Comparison of ENCODE assay signal across 19 cellular contexts in the genomic region with DNA sequence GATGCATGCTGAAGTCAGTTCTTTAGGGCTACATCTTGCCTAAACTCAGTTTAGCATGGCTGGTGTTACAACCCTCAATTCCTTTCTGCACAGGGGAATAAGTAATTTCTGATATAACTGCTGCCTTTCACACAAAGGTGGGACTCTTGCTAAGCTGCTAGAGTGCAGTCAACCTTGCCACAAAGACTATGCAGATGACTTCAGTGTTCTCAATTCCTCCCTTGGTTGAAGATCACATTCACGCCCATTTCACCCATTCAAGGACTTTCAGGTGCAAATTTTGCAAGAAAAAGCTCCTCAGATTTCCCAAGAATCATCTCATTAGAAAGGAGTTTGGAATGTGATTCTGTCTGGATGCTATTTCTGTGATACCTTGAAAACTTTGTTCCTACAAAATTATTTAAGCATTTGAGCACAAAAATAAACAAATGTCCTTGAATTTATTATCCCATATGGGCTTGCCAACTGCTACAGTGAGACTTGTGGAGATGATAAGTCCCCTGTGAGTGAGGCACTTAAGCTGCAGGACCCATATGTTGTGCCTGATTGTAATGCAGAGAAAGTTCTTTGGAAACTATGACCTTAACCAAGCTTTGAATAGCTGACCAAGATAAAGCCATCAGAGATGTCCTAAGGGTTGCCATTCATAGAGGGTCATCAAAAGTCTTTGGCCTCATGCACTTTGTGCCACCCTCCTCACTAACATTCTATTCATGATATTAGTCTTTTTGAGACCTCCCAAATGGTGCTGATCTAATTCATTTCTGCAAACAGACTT.
A peak's percentile ranks its signal among the peaks of the same experiment; 100 is the strongest.
DNase-seq lines count a peak whose midpoint lies in the region; ATAC-seq and TF ChIP-seq lines count a peak whose summit lies in the region.
"Had no signal": no experiment of that assay in that cellular context is flagged by ENCODE, and none has a peak within 500 bp of the region (broad histone marks: within the 10 kb centered on the region; RNA-seq: fewer than 3 reads in every experiment).

No MANE protein-coding gene starts in this region.

- DNase-seq in GM23338 (ENCODE audit: low spot score) (peak; percentile 47), WTC11 (ENCODE audit: low spot score) (no peak), mesenchymal stem cell (no peak), occipital lobe (lab: John Stamatoyannopoulos, UW) (no peak)
- no peak for DNase-seq in activated naive CD8-positive, alpha-beta T cell treated with anti-CD3 and anti-CD28 coated beads for 36 hours
- DNase-seq: Calu3; CD8-positive, alpha-beta T cell; HCEC 1CT; MV-4-11; NCI-H187 treated with DMSO at 0.1 percent for 48 hours; NCI-H345; NCI-H526 treated with DMSO at 0.1 percent for 48 hours; Peyer's patch; SW 1271 had no signal

- no peak overlapping the region for H4K8ac ChIP-seq in mesenchymal stem cell (ENCODE audit: low read length)

- no peak overlapping the region for H2AK5ac ChIP-seq in mesenchymal stem cell (ENCODE audit: low read length, severe bottlenecking)

- CTCF ChIA-PET in WTC11 (lab: Charles Lee), result interaction anchor here (0.9 to 1.3 kb wide), 3 partner anchors 35 to 368 kb away, joined by 3 read pairs; no protein-coding TSS in a partner anchor

- no peaks in the 10 kb centered on the region for H3K9me3 ChIP-seq in HUES64 (ENCODE audit: insufficient read depth, low read depth, low read length)
- no peaks in the 10 kb centered on the region for H3K9me3 ChIP-seq in mesenchymal stem cell (ENCODE audit: control insufficient read depth, low read length)
- H3K9me3 ChIP-seq: BLaER1 treated with 17β-estradiol and CSF1 and Interleukin-3, amounts not matched to agents 10 nM and 100 nM; Peyer's patch had no signal

- H3K27ac ChIP-seq in GM23338 (ENCODE audit: low read depth), result peak overlapping the region; percentile 56
- peak overlapping the region; percentile 75; the same call in 1 of the 2 replicates for H3K27ac ChIP-seq in HUES64 (ENCODE audit: low read depth, low read length)
- H3K27ac ChIP-seq in mesenchymal stem cell (ENCODE audit: low read length, poor library complexity, severe bottlenecking), result peak overlapping the region; percentile 19
- H3K27ac ChIP-seq: BLaER1 treated with 17β-estradiol and CSF1 and Interleukin-3, amounts not matched to agents 10 nM and 100 nM; KMS-11; Peyer's patch had no signal

- H2AFZ ChIP-seq in GM23338 (no peak overlapping the region), mesenchymal stem cell (ENCODE audit: low read depth, low read length) (no peak overlapping the region)

- no peak overlapping the region for H2BK120ac ChIP-seq in mesenchymal stem cell (ENCODE audit: low read depth, low read length)

- H3K79me2 ChIP-seq in GM23338 (replicated peaks; ENCODE audit: insufficient read depth), result 0 out of 2 replicates have a peak, but pooled peaks cover 3% of the 10 kb centered on the region

- ATAC-seq in GM23338 (peak; percentile 80), WTC11 (peak; percentile 80), GM19467 (IDR thresholded peaks at IDR 0.05; ENCODE audit: unreplicated experiment) (no peak)
- ATAC-seq: CD8-positive, alpha-beta T cell; Right ventricle myocardium inferior had no signal

- H2BK15ac ChIP-seq in mesenchymal stem cell (ENCODE audit: low read depth, poor library complexity, severe bottlenecking), result no peak overlapping the region

- H2BK5ac ChIP-seq in mesenchymal stem cell (ENCODE audit: low read depth, low read length, poor library complexity, severe bottlenecking), result no peak overlapping the region

- TF ChIP-seq CTCF in GM23338 (conservative IDR thresholded peaks at IDR 0.05; ENCODE audit: low read depth in 2 of 2), result no peak
- TF ChIP-seq CTCF in WTC11 (IDR thresholded peaks at IDR 0.05), result no peak

- no peak overlapping the region for H2BK12ac ChIP-seq in mesenchymal stem cell (ENCODE audit: low read length in 2 of 2)

- POLR2A ChIA-PET in WTC11 (lab: Charles Lee), result no interaction called here

- peaks cover 31% of the 10 kb centered on the region for H3K9me2 ChIP-seq in GM23338 (ENCODE audit: insufficient read depth)

- H3K4me3 Mint-ChIP-seq in GM23338, result no peak overlapping the region
- H3K4me3 Mint-ChIP-seq in WTC11, result no peak overlapping the region
- H3K4me3 Mint-ChIP-seq in activated naive CD8-positive, alpha-beta T cell treated with anti-CD3 and anti-CD28 coated beads for 36 hours, result no peak overlapping the region
- H3K4me3 Mint-ChIP-seq: CD8-positive, alpha-beta T cell had no signal

- peaks cover 30% of the 10 kb centered on the region for H3K4me1 ChIP-seq in GM23338 (ENCODE audit: insufficient read depth)
- peaks cover 23% of the 10 kb centered on the region for H3K4me1 ChIP-seq in HUES64 (ENCODE audit: insufficient read depth, low read length)
- peaks cover 4% of the 10 kb centered on the region for H3K4me1 ChIP-seq in mesenchymal stem cell (ENCODE audit: control insufficient read depth, insufficient read depth, low read depth, low read length)
- H3K4me1 ChIP-seq: BLaER1 treated with 17β-estradiol and CSF1 and Interleukin-3, amounts not matched to agents 10 nM and 100 nM; Peyer's patch had no signal

- H3K27ac Mint-ChIP-seq in GM23338, result peak overlapping the region; percentile 71
- H3K27ac Mint-ChIP-seq in WTC11, result peak overlapping the region; percentile 57
- H3K27ac Mint-ChIP-seq in activated naive CD8-positive, alpha-beta T cell treated with anti-CD3 and anti-CD28 coated beads for 36 hours, result no peak overlapping the region
- H3K27ac Mint-ChIP-seq: CD8-positive, alpha-beta T cell had no signal

- no peaks in the 10 kb centered on the region for H4K20me1 ChIP-seq in GM23338 (replicated peaks; ENCODE audit: insufficient read depth)
- H4K20me1 ChIP-seq: BLaER1 treated with 17β-estradiol and CSF1 and Interleukin-3, amounts not matched to agents 10 nM and 100 nM had no signal

- H4K91ac ChIP-seq in mesenchymal stem cell (ENCODE audit: low read length), result no peak overlapping the region

- H3K4me3 ChIP-seq in GM23338 (no peak overlapping the region), HUES64 (ENCODE audit: low read length) (no peak overlapping the region), mesenchymal stem cell (ENCODE audit: insufficient read depth in 1 of 2, low read depth in 1 of 2, low read length in 2 of 2) (no peak overlapping the region)
- H3K4me3 ChIP-seq: BLaER1 treated with 17β-estradiol and CSF1 and Interleukin-3, amounts not matched to agents 10 nM and 100 nM; Peyer's patch had no signal

- no peaks in the 10 kb centered on the region for H3K9me3 Mint-ChIP-seq in GM23338
- H3K9me3 Mint-ChIP-seq in WTC11, result peaks cover 20% of the 10 kb centered on the region
- H3K9me3 Mint-ChIP-seq in activated naive CD8-positive, alpha-beta T cell treated with anti-CD3 and anti-CD28 coated beads for 36 hours, result no peaks in the 10 kb centered on the region
- H3K9me3 Mint-ChIP-seq: CD8-positive, alpha-beta T cell had no signal

- H3K14ac ChIP-seq in mesenchymal stem cell (ENCODE audit: low read length in 2 of 2), result no peak overlapping the region

- no peaks in the 10 kb centered on the region for H3F3A ChIP-seq in GM23338 (replicated peaks; ENCODE audit: low read depth)

- H3K4ac ChIP-seq in mesenchymal stem cell (ENCODE audit: low read depth in 1 of 2, low read length in 2 of 2), result no peak overlapping the region

- no peak overlapping the region for H3K18ac ChIP-seq in mesenchymal stem cell (ENCODE audit: low read depth in 1 of 2, low read length in 2 of 2)

- WGBS in HUES64, result 27% methylated on average over 1 of the region's 1 CpG
- no CpG with 5 or more reads among the region's 1 CpG for WGBS in mesenchymal stem cell

- H3K27me3 Mint-ChIP-seq in GM23338 (ENCODE audit: insufficient read depth, low read depth, poor library complexity) (no peaks in the 10 kb centered on the region), WTC11 (ENCODE audit: low read depth) (no peaks in the 10 kb centered on the region)
- no peaks in the 10 kb centered on the region for H3K27me3 Mint-ChIP-seq in activated naive CD8-positive, alpha-beta T cell treated with anti-CD3 and anti-CD28 coated beads for 36 hours

- H3K27me3 ChIP-seq in GM23338 (ENCODE audit: insufficient read depth) (no peaks in the 10 kb centered on the region), HUES64 (ENCODE audit: insufficient read depth, low read length) (no peaks in the 10 kb centered on the region), mesenchymal stem cell (ENCODE audit: control insufficient read depth in 1 of 2, insufficient read depth in 1 of 2, low read length in 2 of 2) (no peaks in the 10 kb centered on the region)
- H3K27me3 ChIP-seq: BLaER1 treated with 17β-estradiol and CSF1 and Interleukin-3, amounts not matched to agents 10 nM and 100 nM; Peyer's patch had no signal

- H3K79me1 ChIP-seq in mesenchymal stem cell (replicated peaks; ENCODE audit: low read length, poor library complexity, severe bottlenecking), result peaks cover 22% of the 10 kb centered on the region

- no peaks in the 10 kb centered on the region for H3K36me3 Mint-ChIP-seq in GM23338 (ENCODE audit: low read depth)
- peaks cover 4% of the 10 kb centered on the region; the same call in 1 of the 2 replicates for H3K36me3 Mint-ChIP-seq in WTC11
- H3K36me3 Mint-ChIP-seq in activated naive CD8-positive, alpha-beta T cell treated with anti-CD3 and anti-CD28 coated beads for 36 hours, result no peaks in the 10 kb centered on the region
- H3K36me3 Mint-ChIP-seq: CD8-positive, alpha-beta T cell had no signal

- H3K23ac ChIP-seq in mesenchymal stem cell (ENCODE audit: low read length in 2 of 2), result no peak overlapping the region

- peak overlapping the region; percentile 4 for H3K4me2 ChIP-seq in GM23338
- H3K4me2 ChIP-seq in mesenchymal stem cell (ENCODE audit: low read length, poor library complexity, severe bottlenecking), result no peak overlapping the region
- H3K4me2 ChIP-seq: BLaER1 treated with 17β-estradiol and CSF1 and Interleukin-3, amounts not matched to agents 10 nM and 100 nM; KMS-11 had no signal

- H3K4me1 Mint-ChIP-seq in GM23338, result peaks cover 35% of the 10 kb centered on the region
- H3K4me1 Mint-ChIP-seq in WTC11, result peaks cover 37% of the 10 kb centered on the region
- H3K4me1 Mint-ChIP-seq in activated naive CD8-positive, alpha-beta T cell treated with anti-CD3 and anti-CD28 coated beads for 36 hours, result no peaks in the 10 kb centered on the region

- no peak overlapping the region for H3K9ac ChIP-seq in HUES64 (ENCODE audit: low read depth, low read length)
- H3K9ac ChIP-seq in mesenchymal stem cell (ENCODE audit: low read length), result no peak overlapping the region
- H3K9ac ChIP-seq: BLaER1 treated with 17β-estradiol and CSF1 and Interleukin-3, amounts not matched to agents 10 nM and 100 nM; KMS-11 had no signal

- H3K36me3 ChIP-seq in GM23338 (ENCODE audit: insufficient read depth) (no peaks in the 10 kb centered on the region), HUES64 (ENCODE audit: insufficient read depth, low read length) (no peaks in the 10 kb centered on the region), mesenchymal stem cell (ENCODE audit: control insufficient read depth in 1 of 2, insufficient read depth in 2 of 2, low read depth in 1 of 2, low read length in 2 of 2) (peaks cover 0 to 6% of the 10 kb centered on the region in 2 experiments)
- H3K36me3 ChIP-seq: BLaER1 treated with 17β-estradiol and CSF1 and Interleukin-3, amounts not matched to agents 10 nM and 100 nM; Peyer's patch had no signal

TF ChIP-seq in WTC11, 78 proteins besides CTCF, POLR2A, EP300 and RAD21 (continues in another document):
- TF ChIP-seq, protein P1, sequence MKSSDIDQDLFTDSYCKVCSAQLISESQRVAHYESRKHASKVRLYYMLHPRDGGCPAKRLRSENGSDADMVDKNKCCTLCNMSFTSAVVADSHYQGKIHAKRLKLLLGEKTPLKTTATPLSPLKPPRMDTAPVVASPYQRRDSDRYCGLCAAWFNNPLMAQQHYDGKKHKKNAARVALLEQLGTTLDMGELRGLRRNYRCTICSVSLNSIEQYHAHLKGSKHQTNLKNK (CRISPR knock-in tag; IDR thresholded peaks at IDR 0.05), result no peak

Comparison
In these comparisons a context has a peak if more than half of its experiments do, and no peak if none do; other contexts are left out.
1. H3K27ac ChIP-seq: peak in every context shown above with its lines; median percentile 75 in HUES64; 56 in GM23338; 19 in mesenchymal stem cell.